25 cellular contexts compared by ENCODE assay signal in the genomic region with DNA sequence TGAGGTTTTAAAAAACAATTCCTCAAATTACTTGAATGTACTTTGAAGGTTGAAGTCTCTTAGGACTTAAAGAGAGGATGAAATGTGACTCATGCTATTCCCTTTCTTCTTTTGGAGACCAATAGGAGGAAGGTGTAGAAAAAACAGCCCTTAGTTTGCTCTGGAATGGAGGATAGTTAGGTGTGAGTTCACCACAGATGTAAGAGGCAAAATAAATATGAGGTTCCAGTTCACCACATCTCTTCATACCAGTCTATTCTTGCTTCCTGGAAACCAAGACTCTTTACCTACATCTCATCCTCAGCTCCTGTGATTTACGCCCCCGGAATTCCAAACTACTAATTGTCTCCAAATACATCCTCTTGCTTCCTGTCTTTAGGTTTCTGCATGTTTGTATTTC.
DNase-seq lines count a peak whose midpoint lies in the region; ATAC-seq and TF ChIP-seq lines count a peak whose summit lies in the region.
"Had no signal": no experiment of that assay in that cellular context is flagged by ENCODE, and none has a peak within 500 bp of the region (broad histone marks: within the 10 kb centered on the region; RNA-seq: fewer than 3 reads in every experiment).

No MANE protein-coding gene starts in this region.

- peak; percentile 6 for DNase-seq in MCF 10A (ENCODE audit: unreplicated experiment)
- DNase-seq in breast epithelium (ENCODE audit: low spot score in 2 of 2): no peak
- peak; percentile 37 for DNase-seq in mammary epithelial cell
- peak; percentile 2 for DNase-seq in kidney epithelial cell (ENCODE audit: low read depth)
- no peak for DNase-seq in posterior vena cava (ENCODE audit: low spot score)
- DNase-seq in activated effector memory CD4-positive, alpha-beta T cell treated with Interleukin-2 at 50 U/mL for 16 hours: no peak
- no peak for DNase-seq in middle frontal gyrus (ENCODE audit: extremely low spot score, low spot score)
- DNase-seq: activated CD4-positive, alpha-beta T cell treated with anti-CD3 and anti-CD28 coated beads, Interleukin-2, amount 10 ng/mL, durations not matched to agents 24 days and 14 days; activated naive CD8-positive, alpha-beta T cell treated with anti-CD3 and anti-CD28 coated beads, Interleukin-2, amount 10 ng/mL, durations not matched to agents 7 days and 5 days; colonic mucosa; DMS79 treated with DMSO at 0.1 percent for 48 hours; endodermal cell; GOT3; NCI-H1417; NCI-H524; spleen; stimulated activated CD4-positive, alpha-beta T cell treated with anti-CD3 and anti-CD28 coated beads, Interleukin-4, amount 100 ng/mL, for 1 hour; stimulated activated naive CD8-positive, alpha-beta T cell treated with anti-CD3 and anti-CD28 coated beads, Interleukin-15, Interleukin-2, amounts not matched to agents 100 U/mL and 50 U/mL, for 24 hours; T-helper 2 cell had no signal

- H3K27me3 Mint-ChIP-seq in MCF 10A (ENCODE audit: insufficient read depth, unreplicated experiment): peaks cover 17% of the 10 kb centered on the region
- H3K27me3 Mint-ChIP-seq: activated CD4-positive, alpha-beta T cell treated with anti-CD3 and anti-CD28 coated beads, Interleukin-2, amount 10 ng/mL, durations not matched to agents 24 days and 14 days; activated naive CD8-positive, alpha-beta T cell treated with anti-CD3 and anti-CD28 coated beads, Interleukin-2, amount 10 ng/mL, durations not matched to agents 7 days and 5 days; brain; IgD-negative memory B cell had no signal

- no peaks in the 10 kb centered on the region for H3K9me3 Mint-ChIP-seq in MCF 10A (ENCODE audit: unreplicated experiment)
- H3K9me3 Mint-ChIP-seq: activated CD4-positive, alpha-beta T cell treated with anti-CD3 and anti-CD28 coated beads, Interleukin-2, amount 10 ng/mL, durations not matched to agents 24 days and 14 days; activated naive CD8-positive, alpha-beta T cell treated with anti-CD3 and anti-CD28 coated beads, Interleukin-2, amount 10 ng/mL, durations not matched to agents 7 days and 5 days; activated T-helper 2 cell treated with anti-CD3 and anti-CD28 coated beads, Interferon-gamma antibody, Interleukin-2, Interleukin-4, amounts not matched to agents 10 μg/mL and 5 μg/mL and 100 μg/mL, durations not matched to agents 14 hours and 24 hours and 36 hours; brain; endodermal cell; IgD-negative memory B cell had no signal

- H2AFZ ChIP-seq in mammary epithelial cell (ENCODE audit: low read depth, low read length): peak overlapping the region; percentile 69

- 0% methylated on average over 2 of the region's 2 CpGs for WGBS in mammary epithelial cell (ENCODE audit: low coverage, missing lambda C conversion rate)

- BruUV-seq in MCF 10A (replicated peaks; lab: Mats Ljungman, UMichigan) (no TSS peak), mammary epithelial cell (replicated peaks; lab: Mats Ljungman, UMichigan) (no TSS peak)

- dilution Hi-C loops in mammary epithelial cell (cut with HindIII; ENCODE audit: low sequenced_read_pairs): no loop called here

- H3K27ac ChIP-seq in breast epithelium: no peak overlapping the region
- no peak overlapping the region for H3K27ac ChIP-seq in mammary epithelial cell (ENCODE audit: insufficient read depth, low read depth, low read length)
- H3K27ac ChIP-seq: 22Rv1, colonic mucosa, spleen, VCaP had no signal

- no peak overlapping the region for H3K9ac ChIP-seq in mammary epithelial cell (ENCODE audit: insufficient read depth, low read length)

- H3K79me2 ChIP-seq in mammary epithelial cell (ENCODE audit: insufficient read depth, low read length): no peaks in the 10 kb centered on the region

- no peak for ATAC-seq in GM18870 (IDR thresholded peaks at IDR 0.05; ENCODE audit: unreplicated experiment)
- ATAC-seq: stimulated activated naive CD8-positive, alpha-beta T cell treated with anti-CD3 and anti-CD28 coated beads, Interleukin-15, Interleukin-2, amounts not matched to agents 100 U/mL and 50 U/mL, for 24 hours had no signal

- no peak for TF ChIP-seq POLR2A in breast epithelium (IDR thresholded peaks at IDR 0.05)

- H3K27ac Mint-ChIP-seq in MCF 10A (ENCODE audit: low read depth, unreplicated experiment): no peak overlapping the region
- H3K27ac Mint-ChIP-seq: activated CD4-positive, alpha-beta T cell treated with anti-CD3 and anti-CD28 coated beads, Interleukin-2, amount 10 ng/mL, durations not matched to agents 24 days and 14 days; activated naive CD8-positive, alpha-beta T cell treated with anti-CD3 and anti-CD28 coated beads, Interleukin-2, amount 10 ng/mL, durations not matched to agents 7 days and 5 days; activated T-helper 2 cell treated with anti-CD3 and anti-CD28 coated beads, Interferon-gamma antibody, Interleukin-2, Interleukin-4, amounts not matched to agents 10 μg/mL and 5 μg/mL and 100 μg/mL, durations not matched to agents 14 hours and 24 hours and 36 hours; brain; endodermal cell; IgD-negative memory B cell had no signal

- peak overlapping the region; percentile 53 for H3K4me2 ChIP-seq in mammary epithelial cell (ENCODE audit: insufficient read depth, low read depth, low read length)

- H3K4me3 ChIP-seq in breast epithelium (no peak overlapping the region), mammary epithelial cell (replicated peaks in 1 of 3; ENCODE audit: insufficient read depth in 1 of 3, low read depth in 2 of 3, low read length in 3 of 3) (no peak overlapping the region), kidney epithelial cell (ENCODE audit: low read depth, low read length) (no peak overlapping the region)
- H3K4me3 ChIP-seq: colonic mucosa, spleen had no signal

- intact Hi-C loops in MCF 10A (cut with micrococcal nuclease) (no loop called here), breast epithelium (cut with DNase I; ENCODE audit: low total_unique reads) (no loop called here), mammary epithelial cell (cut with micrococcal nuclease) (no loop called here), posterior vena cava (cut with DNase I) (no loop called here)

- POLR2A ChIA-PET in MCF 10A (lab: Yijun Ruan, JAX): interaction anchor here (0.6 kb wide), 1 partner anchor 125 kb away, joined by 3 read pairs; no protein-coding TSS in a partner anchor

- no peaks in the 10 kb centered on the region for H3K4me1 ChIP-seq in breast epithelium
- peaks cover 4% of the 10 kb centered on the region for H3K4me1 ChIP-seq in mammary epithelial cell (ENCODE audit: insufficient read depth, low read length)
- H3K4me1 ChIP-seq: colonic mucosa, spleen had no signal

- no peaks in the 10 kb centered on the region for H3K4me1 Mint-ChIP-seq in MCF 10A (ENCODE audit: insufficient read depth, unreplicated experiment)
- H3K4me1 Mint-ChIP-seq: activated CD4-positive, alpha-beta T cell treated with anti-CD3 and anti-CD28 coated beads, Interleukin-2, amount 10 ng/mL, durations not matched to agents 24 days and 14 days; activated naive CD8-positive, alpha-beta T cell treated with anti-CD3 and anti-CD28 coated beads, Interleukin-2, amount 10 ng/mL, durations not matched to agents 7 days and 5 days; brain; endodermal cell; IgD-negative memory B cell had no signal

- H3K36me3 Mint-ChIP-seq in MCF 10A (ENCODE audit: insufficient read depth, unreplicated experiment): no peaks in the 10 kb centered on the region
- H3K36me3 Mint-ChIP-seq: activated naive CD8-positive, alpha-beta T cell treated with anti-CD3 and anti-CD28 coated beads, Interleukin-2, amount 10 ng/mL, durations not matched to agents 7 days and 5 days; brain; IgD-negative memory B cell had no signal

- CTCF ChIA-PET in MCF 10A (lab: Yijun Ruan, JAX): interaction anchor here (0.7 kb wide), 1 partner anchor 96 kb away, joined by 3 read pairs; no protein-coding TSS in a partner anchor
- CTCF ChIA-PET in mammary epithelial cell (lab: Charles Lee; ENCODE audit: low non-redundant PET): no interaction called here

- no peak overlapping the region for H3K4me3 Mint-ChIP-seq in MCF 10A (ENCODE audit: unreplicated experiment)
- H3K4me3 Mint-ChIP-seq: activated CD4-positive, alpha-beta T cell treated with anti-CD3 and anti-CD28 coated beads, Interleukin-2, amount 10 ng/mL, durations not matched to agents 24 days and 14 days; activated naive CD8-positive, alpha-beta T cell treated with anti-CD3 and anti-CD28 coated beads, Interleukin-2, amount 10 ng/mL, durations not matched to agents 7 days and 5 days; brain; endodermal cell; IgD-negative memory B cell had no signal

- TF ChIP-seq CTCF in MCF 10A (IDR thresholded peaks at IDR 0.05; ENCODE audit: unreplicated experiment) (no peak), breast epithelium (IDR thresholded peaks at IDR 0.05) (no peak), mammary epithelial cell (conservative IDR thresholded peaks at IDR 0.05 in 1 of 2, IDR thresholded peaks at IDR 0.05 in 1 of 2; ENCODE audit: extremely low read depth in 1 of 2, insufficient read depth in 1 of 2, low read depth in 1 of 2, low read length in 2 of 2) (no peak), kidney epithelial cell (IDR thresholded peaks at IDR 0.05; ENCODE audit: insufficient read depth, low read length, poor library complexity, severe bottlenecking) (no peak)

- H3K9me3 ChIP-seq in breast epithelium: no peaks in the 10 kb centered on the region
- no peaks in the 10 kb centered on the region for H3K9me3 ChIP-seq in mammary epithelial cell (replicated peaks; ENCODE audit: insufficient read depth, low read length)
- H3K9me3 ChIP-seq: colonic mucosa, spleen had no signal

- H3K36me3 ChIP-seq in breast epithelium: no peaks in the 10 kb centered on the region
- H3K36me3 ChIP-seq in mammary epithelial cell (ENCODE audit: insufficient read depth, low read length): no peaks in the 10 kb centered on the region
- no peaks in the 10 kb centered on the region for H3K36me3 ChIP-seq in kidney epithelial cell (ENCODE audit: control insufficient read depth, insufficient read depth, low read length)
- H3K36me3 ChIP-seq: colonic mucosa, spleen had no signal

- no peaks in the 10 kb centered on the region for H3K27me3 ChIP-seq in breast epithelium
- H3K27me3 ChIP-seq in mammary epithelial cell (ENCODE audit: insufficient read depth, low read length): no peaks in the 10 kb centered on the region
- no peaks in the 10 kb centered on the region for H3K27me3 ChIP-seq in kidney epithelial cell (ENCODE audit: control insufficient read depth, insufficient read depth, low read length)
- H3K27me3 ChIP-seq: colonic mucosa had no signal

- in situ Hi-C loops in mammary epithelial cell (cut with MboI; ENCODE audit: low sequenced_read_pairs in 2 of 2): no loop called here

- no peaks in the 10 kb centered on the region for H4K20me1 ChIP-seq in mammary epithelial cell (ENCODE audit: insufficient read depth, low read length)

Comparison
In these comparisons a context has a peak if more than half of its experiments do, and no peak if none do; other contexts are left out.
1. DNase-seq: peak in MCF 10A (single experiment), mammary epithelial cell (single experiment) and kidney epithelial cell (single experiment); none in breast epithelium (0 of 2), posterior vena cava (single experiment), activated effector memory CD4-positive, alpha-beta T cell treated with Interleukin-2 at 50 U/mL for 16 hours (single experiment) and middle frontal gyrus (single experiment).